14 cellular contexts compared by ENCODE assay signal in the genomic region with DNA sequence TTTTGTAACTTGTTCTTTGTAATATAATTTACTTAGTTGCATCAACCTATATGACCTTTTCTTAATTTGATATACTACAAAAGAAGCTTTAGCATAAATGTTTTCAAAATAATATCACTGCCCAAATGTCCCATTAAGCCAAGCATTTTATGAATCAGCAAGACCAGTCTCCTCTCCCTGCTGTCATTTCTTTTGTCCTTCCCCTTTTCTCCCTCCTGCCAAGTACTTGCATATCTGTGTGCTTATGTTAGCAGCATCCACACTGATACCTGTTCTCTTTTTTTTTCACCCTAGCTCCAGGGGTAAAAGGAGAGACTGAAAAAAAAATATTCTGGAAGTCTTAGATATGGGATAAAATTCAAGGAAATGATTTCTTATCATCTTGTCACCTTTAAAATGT.
DNase-seq lines count a peak whose midpoint lies in the region; ATAC-seq, FAIRE-seq and TF ChIP-seq lines count a peak whose summit lies in the region.
"Had no signal": no experiment of that assay in that cellular context is flagged by ENCODE, and none has a peak within 500 bp of the region (broad histone marks: within the 10 kb centered on the region; RNA-seq: fewer than 3 reads in every experiment).

No MANE protein-coding gene starts in this region.

- no peaks in the 10 kb centered on the region for H4K20me1 ChIP-seq in K562 (replicated peaks; ENCODE audit: control insufficient read depth, insufficient read depth, low read length)
- peaks cover 3% of the 10 kb centered on the region for H4K20me1 ChIP-seq in keratinocyte (ENCODE audit: control insufficient read depth, extremely low read depth, insufficient read depth, low read length)

- no peaks in the 10 kb centered on the region for H3K9me3 Mint-ChIP-seq in CD14-positive monocyte
- H3K9me3 Mint-ChIP-seq: T-helper 1 cell treated with Interleukin-12 subunit alpha and Interleukin-12 subunit beta and Interleukin-4 antibody, amounts not matched to agents 30 μg/mL and 1 μg/mL, for 36 hours had no signal

- ATAC-seq in K562: peak; percentile 54; the same call in 2 of the 3 replicates
- ATAC-seq in GM21515 (IDR thresholded peaks at IDR 0.05; ENCODE audit: unreplicated experiment): no peak
- no peak for ATAC-seq in HG02798 (IDR thresholded peaks at IDR 0.05; ENCODE audit: poor library complexity, unreplicated experiment)

- FAIRE-seq in K562 (lab: Jason Lieb, UNC): no peak
- FAIRE-seq in keratinocyte (lab: Jason Lieb, UNC): peak; percentile 75
- FAIRE-seq: urothelium cell line had no signal

- peak overlapping the region in 4 of 7 donors; percentile 12 to 68 (median 38) for H3K27ac Mint-ChIP-seq in CD14-positive monocyte
- H3K27ac Mint-ChIP-seq: T-helper 1 cell treated with Interleukin-12 subunit alpha and Interleukin-12 subunit beta and Interleukin-4 antibody, amounts not matched to agents 30 μg/mL and 1 μg/mL, for 36 hours had no signal

- H3K4me3 ChIP-seq in K562 (no peak overlapping the region), keratinocyte (ENCODE audit: control insufficient read depth in 2 of 3, extremely low read depth in 1 of 3, insufficient read depth in 2 of 3, low read depth in 1 of 3, low read length in 3 of 3) (no peak overlapping the region)
- H3K4me3 ChIP-seq: colonic mucosa had no signal

- CTCF ChIA-PET in K562 (lab: Yijun Ruan, JAX; ENCODE audit: low intra/inter-chr PET ratio): no interaction called here

- H3K27me3 ChIP-seq in K562 (ENCODE audit: control insufficient read depth in 2 of 2, insufficient read depth in 2 of 2, low read length in 2 of 2) (no peaks in the 10 kb centered on the region; a peak in 1 of 5 replicates), keratinocyte (ENCODE audit: control insufficient read depth, extremely low read depth, insufficient read depth, low read length) (no peaks in the 10 kb centered on the region)
- H3K27me3 ChIP-seq: colonic mucosa had no signal

- H2AFZ ChIP-seq in K562 (ENCODE audit: low read depth, low read length): no peak overlapping the region
- no peak overlapping the region for H2AFZ ChIP-seq in keratinocyte (ENCODE audit: control insufficient read depth, low read length)

- TF ChIP-seq EP300 in K562 (IDR thresholded peaks at IDR 0.05; ENCODE audit: low read length): no peak

- no peaks in the 10 kb centered on the region for H3K36me3 ChIP-seq in K562 (ENCODE audit: control insufficient read depth, insufficient read depth, low read length)
- H3K36me3 ChIP-seq in keratinocyte (ENCODE audit: control insufficient read depth in 2 of 2, extremely low read depth in 1 of 2, insufficient read depth in 2 of 2, low read length in 2 of 2): no peaks in the 10 kb centered on the region
- H3K36me3 ChIP-seq: colonic mucosa had no signal

- in situ Hi-C loops in K562 (cut with MboI): no loop called here

- TF ChIP-seq POLR2A in K562 (conservative IDR thresholded peaks at IDR 0.05): no peak

- H3K4me2 ChIP-seq in K562 (ENCODE audit: insufficient read depth, low read length): no peak overlapping the region
- no peak overlapping the region for H3K4me2 ChIP-seq in keratinocyte (ENCODE audit: control insufficient read depth, extremely low read depth, insufficient read depth, low read depth, low read length)

- DNase-seq in CD14-positive monocyte (ENCODE audit: low spot score) (no peak), KG1 (lab: John Stamatoyannopoulos, UW) (peak; percentile 5), K562 (ENCODE audit: extremely low read depth in 1 of 4, low spot score in 3 of 4) (peak in 2 of 4 experiments; percentile 21 to 32), keratinocyte (ENCODE audit: low read depth, low spot score) (no peak), SKM-1 treated with dmso at 0.1 percent for 144 hours (lab: John Stamatoyannopoulos, UW; ENCODE audit: unreplicated experiment) (no peak), GM19238 (ENCODE audit: insufficient read length, low spot score) (no peak)
- DNase-seq: Calu3, colonic mucosa, NCI-H2227 treated with DMSO at 0.1 percent for 48 hours, posterior cingulate gyrus had no signal

- H3K9me3 ChIP-seq in K562 (replicated peaks; ENCODE audit: control insufficient read depth, insufficient read depth, low read depth, low read length): no peaks in the 10 kb centered on the region
- no peaks in the 10 kb centered on the region for H3K9me3 ChIP-seq in keratinocyte (ENCODE audit: control insufficient read depth, low read depth, low read length)
- H3K9me3 ChIP-seq: colonic mucosa had no signal

- no TSS peak for BruUV-seq in K562 (replicated peaks; lab: Mats Ljungman, UMichigan)

- intact Hi-C loops in CD14-positive monocyte (cut with micrococcal nuclease) (loop anchor here in 1 of 2 donors (10.0 kb wide), 1 partner anchor 457 kb away; the partner anchor contains the start of genes ERCC8 and NDUFAF2), K562 (cut with micrococcal nuclease) (no loop called here)

- H3K79me2 ChIP-seq in K562 (ENCODE audit: control insufficient read depth, insufficient read depth, low read length) (no peaks in the 10 kb centered on the region), keratinocyte (ENCODE audit: control insufficient read depth, insufficient read depth, low read length) (peaks cover 57% of the 10 kb centered on the region)

- POLR2A ChIA-PET in K562 (lab: Yijun Ruan, JAX): no interaction called here

- no peak overlapping the region; the same call in 2 of the 3 replicates for H3K27ac ChIP-seq in K562 (ENCODE audit: extremely low read depth, low read depth, low read length)
- no peak overlapping the region for H3K27ac ChIP-seq in keratinocyte (ENCODE audit: control insufficient read depth, insufficient read depth, low read length)
- H3K27ac ChIP-seq: colonic mucosa had no signal

- peaks cover 0 to 2% (median 0%) of the 10 kb centered on the region in 3 donors for H3K27me3 Mint-ChIP-seq in CD14-positive monocyte (ENCODE audit: low read depth in 3 of 3)

- peaks cover 0 to 3% of the 10 kb centered on the region in 2 donors for H3K36me3 Mint-ChIP-seq in CD14-positive monocyte

- TF ChIP-seq CTCF in CD14-positive monocyte (IDR thresholded peaks at IDR 0.05) (no peak), K562 (IDR thresholded peaks at IDR 0.05 in 2 of 3, conservative IDR thresholded peaks at IDR 0.05 in 1 of 3; ENCODE audit: insufficient read depth in 2 of 3, low read depth in 1 of 3, low read length in 3 of 3) (no peak), keratinocyte (optimal IDR thresholded peaks at IDR 0.05 in 1 of 3, IDR thresholded peaks at IDR 0.05 in 1 of 3, conservative IDR thresholded peaks at IDR 0.05 in 1 of 3; ENCODE audit: extremely low read depth in 1 of 3, insufficient read depth in 2 of 3, low read length in 3 of 3) (no peak)

- TF ChIP-seq RAD21 in K562 (CRISPR knock-in tag; conservative IDR thresholded peaks at IDR 0.05 in 1 of 2, IDR thresholded peaks at IDR 0.05 in 1 of 2): no peak

- H3K4me1 ChIP-seq in K562 (replicated peaks in 1 of 2; ENCODE audit: control insufficient read depth in 2 of 2, insufficient read depth in 2 of 2, low read length in 2 of 2) (no peaks in the 10 kb centered on the region; a peak in 2 of 5 replicates), keratinocyte (ENCODE audit: control insufficient read depth, extremely low read depth, insufficient read depth, low read length) (no peaks in the 10 kb centered on the region)
- H3K4me1 ChIP-seq: colonic mucosa had no signal

- H3K9ac ChIP-seq in K562 (ENCODE audit: insufficient read depth in 1 of 2, low read depth in 2 of 2, low read length in 2 of 2): no peak overlapping the region
- no peak overlapping the region for H3K9ac ChIP-seq in keratinocyte (ENCODE audit: control insufficient read depth, extremely low read depth, insufficient read depth, low read length)

- H3K4me1 Mint-ChIP-seq in CD14-positive monocyte: peaks cover 33% of the 10 kb centered on the region

- dilution Hi-C loops in keratinocyte (cut with MboI; ENCODE audit: extremely low pct_ligation_motif_present, low sequenced_read_pairs): no loop called here

- no peaks in the 10 kb centered on the region for H3K9me1 ChIP-seq in K562 (ENCODE audit: control insufficient read depth, insufficient read depth, low read length)
- H3K9me1 ChIP-seq in keratinocyte (ENCODE audit: control insufficient read depth, extremely low read depth, insufficient read depth, low read length): no peaks in the 10 kb centered on the region

- no peak overlapping the region for H3K4me3 Mint-ChIP-seq in CD14-positive monocyte
- H3K4me3 Mint-ChIP-seq: T-helper 1 cell treated with Interleukin-12 subunit alpha and Interleukin-12 subunit beta and Interleukin-4 antibody, amounts not matched to agents 30 μg/mL and 1 μg/mL, for 36 hours had no signal

TF ChIP-seq in K562, 482 proteins besides CTCF, POLR2A, EP300 and RAD21:
- no peak for TF ChIP-seq ZNF644 (tag; IDR thresholded peaks at IDR 0.05; ENCODE audit: low read depth)
- TF ChIP-seq CBFA2T3 (IDR thresholded peaks at IDR 0.05): peak; percentile 25; the same call in 1 of the 2 replicates
TF ChIP-seq in K562: peak in this region for 1.
